In genomic region chr19:43755256-43755801, GRCh38 we compare ENCODE assay signal across 8 cellular contexts. TPM values are rescaled to one million over a fixed set of nuclear protein-coding genes. Genes with fewer than 3 reads are reported as not detected.
DNase-seq lines count a peak whose midpoint lies in the region; ATAC-seq and TF ChIP-seq lines count a peak whose summit lies in the region.

No MANE protein-coding gene starts in this region.

- peaks cover 18 to 41% (median 34%) of the 10 kb centered on the region in 4 donors for H3K4me1 ChIP-seq in esophagus muscularis mucosa

- peak; percentile 48 for ATAC-seq in stimulated activated memory B cell treated with anti-CD40 and anti-IgM and Interleukin-4, amounts not matched to agents 10 μg/mL and 1 μg/mL and 100 μg/mL, for 72 hours

- TF ChIP-seq RAD21 in Ishikawa (IDR thresholded peaks at IDR 0.05; ENCODE audit: low read depth): no peak

- no peaks in the 10 kb centered on the region for H3K27me3 Mint-ChIP-seq in stimulated activated memory B cell treated with anti-CD40 and anti-IgM and Interleukin-4, amounts not matched to agents 10 μg/mL and 1 μg/mL and 100 μg/mL, for 72 hours

- peak overlapping the region; percentile 91 for H3K4me3 ChIP-seq in GM12864 (ENCODE audit: low read depth, low read length)
- peak overlapping the region; percentile 73 to 86 (median 76) for H3K4me3 ChIP-seq in esophagus muscularis mucosa

- peak overlapping the region; percentile 98 to 99 (median 99) for H3K27ac ChIP-seq in esophagus muscularis mucosa (replicated peaks in 1 of 4)

- TF ChIP-seq EP300 in Ishikawa (IDR thresholded peaks at IDR 0.05; ENCODE audit: borderline replicate concordance) (peak; percentile 43; the same call in 1 of the 2 replicates), esophagus muscularis mucosa (IDR thresholded peaks at IDR 0.05) (no peak)

- peaks cover 68% of the 10 kb centered on the region for H3K4me1 Mint-ChIP-seq in stimulated activated memory B cell treated with anti-CD40 and anti-IgM and Interleukin-4, amounts not matched to agents 10 μg/mL and 1 μg/mL and 100 μg/mL, for 72 hours

- no peaks in the 10 kb centered on the region for H3K9me3 Mint-ChIP-seq in stimulated activated memory B cell treated with anti-CD40 and anti-IgM and Interleukin-4, amounts not matched to agents 10 μg/mL and 1 μg/mL and 100 μg/mL, for 72 hours

- intact Hi-C loops in esophagus muscularis mucosa (cut with DNase I): no loop called here

- H3K36me3 ChIP-seq in esophagus muscularis mucosa: peaks cover 0 to 16% (median 10%) of the 10 kb centered on the region in 4 donors

- WGBS in esophagus muscularis mucosa: under 1% methylated on average over 25 of the region's 28 CpGs

- H3K27me3 ChIP-seq in esophagus muscularis mucosa: no peaks in the 10 kb centered on the region

- H3K36me3 Mint-ChIP-seq in stimulated activated memory B cell treated with anti-CD40 and anti-IgM and Interleukin-4, amounts not matched to agents 10 μg/mL and 1 μg/mL and 100 μg/mL, for 72 hours: peaks cover 14% of the 10 kb centered on the region

- no peaks in the 10 kb centered on the region for H3K9me3 ChIP-seq in esophagus muscularis mucosa

- TF ChIP-seq CTCF in GM12864 (IDR thresholded peaks at IDR 0.05; ENCODE audit: low read depth, low read length, missing control alignments) (no peak), esophagus muscularis mucosa (IDR thresholded peaks at IDR 0.05) (no peak)

- peak overlapping the region; percentile 91 for H3K4me3 Mint-ChIP-seq in stimulated activated memory B cell treated with anti-CD40 and anti-IgM and Interleukin-4, amounts not matched to agents 10 μg/mL and 1 μg/mL and 100 μg/mL, for 72 hours

- TF ChIP-seq POLR2A in esophagus muscularis mucosa (IDR thresholded peaks at IDR 0.05; ENCODE audit: low read depth): no peak

- DNase-seq in GM12864 (ENCODE audit: low read depth) (no peak), esophagus muscularis mucosa (ENCODE audit: extremely low spot score) (no peak), myocyte (ENCODE audit: low read depth) (peak; percentile 64), mesenteric fat pad (ENCODE audit: low spot score) (no peak)
- peak; percentile 86 to 88 for DNase-seq in activated T-cell treated with anti-CD3 and anti-CD28 coated beads, Interleukin-2, amount 50 U/mL, for 48 hours

- H3K27ac Mint-ChIP-seq in stimulated activated memory B cell treated with anti-CD40 and anti-IgM and Interleukin-4, amounts not matched to agents 10 μg/mL and 1 μg/mL and 100 μg/mL, for 72 hours: peak overlapping the region; percentile 96

TF ChIP-seq in Ishikawa, 13 proteins besides CTCF, POLR2A, EP300 and RAD21:
- peak; percentile 89 for TF ChIP-seq NFIC (IDR thresholded peaks at IDR 0.05)
- TF ChIP-seq TCF12 (IDR thresholded peaks at IDR 0.05; ENCODE audit: low read depth): no peak
- TF ChIP-seq MAX (IDR thresholded peaks at IDR 0.05): peak; percentile 62
- no peak for TF ChIP-seq REST (IDR thresholded peaks at IDR 0.05; ENCODE audit: low read depth)
- TF ChIP-seq CEBPB (IDR thresholded peaks at IDR 0.05): no peak
- TF ChIP-seq TEAD4 (IDR thresholded peaks at IDR 0.05): no peak
- TF ChIP-seq TAF1 (IDR thresholded peaks at IDR 0.05; ENCODE audit: low read depth): no peak; the same call in 1 of the 2 replicates
- no peak for TF ChIP-seq FOXM1 (IDR thresholded peaks at IDR 0.05; ENCODE audit: borderline replicate concordance, low read depth)
- no peak for TF ChIP-seq EGR1 (IDR thresholded peaks at IDR 0.05)
- TF ChIP-seq YY1 (IDR thresholded peaks at IDR 0.05; ENCODE audit: low read depth): no peak
- TF ChIP-seq CREB1 (IDR thresholded peaks at IDR 0.05; ENCODE audit: low read depth): no peak
- TF ChIP-seq ZBTB7A (IDR thresholded peaks at IDR 0.05; ENCODE audit: low read depth): 0 out of 2 replicates have a peak, but pooled peaks have one; percentile 51

TF ChIP-seq in PFSK-1, 5 proteins besides CTCF, POLR2A, EP300 and RAD21:
- peak; percentile 53; the same call in 1 of the 2 replicates for TF ChIP-seq POLR2AphosphoS5 (IDR thresholded peaks at IDR 0.05; ENCODE audit: low read depth, low read length)
- TF ChIP-seq SIN3A (IDR thresholded peaks at IDR 0.05; ENCODE audit: borderline replicate concordance, insufficient read depth, low read length): no peak
- peak in 1 of 2 experiments; percentile 37; a peak in 1 of 4 replicates for TF ChIP-seq REST (IDR thresholded peaks at IDR 0.05; ENCODE audit: insufficient read depth in 1 of 2, low read depth in 2 of 2, low read length in 2 of 2)
- no peak for TF ChIP-seq FOXP2 (optimal IDR thresholded peaks at IDR 0.05; ENCODE audit: borderline replicate concordance, extremely low read depth, extremely low read length, insufficient read depth)
- TF ChIP-seq TAF1 (IDR thresholded peaks at IDR 0.05; ENCODE audit: borderline replicate concordance, insufficient read depth, low read length): no peak

RNA-seq across cellular contexts. Expression of gene SMG9, which starts 0.6 kb away (rescaled TPM):
- 59.3 TPM for polyA plus RNA-seq in PFSK-1 (2012; ENCODE audit: insufficient read length, low read depth)
- total RNA-seq in esophagus muscularis mucosa: 10 to 100 TPM in 3 of 4 donors, 1 to 10 TPM in 1; 7.5 to 25.6 (median 22.3) TPM
- total RNA-seq in myocyte: 16.0 and 19.3 TPM in 2 replicates
- 53.4 TPM for polyA plus RNA-seq in myocyte (2012)
- total RNA-seq in mesenteric fat pad: 21.1 TPM

RNA-seq across cellular contexts. Expression of gene KCNN4, which starts 25.4 kb away (rescaled TPM):
- 0.33 TPM for polyA plus RNA-seq in PFSK-1 (2012; ENCODE audit: insufficient read length, low read depth)
- total RNA-seq in esophagus muscularis mucosa (1 to 10 TPM; 1.7 to 6.7 (median 1.9) TPM), myocyte (0.27 and 1.6 TPM in 2 replicates), mesenteric fat pad (3.1 TPM)
- 3.8 TPM for polyA plus RNA-seq in myocyte (2012)

RNA-seq across cellular contexts. Expression of gene IRGC, which starts 39.5 kb away (rescaled TPM):
- not detected for polyA plus RNA-seq in PFSK-1 (2012; ENCODE audit: insufficient read length, low read depth)
- total RNA-seq in esophagus muscularis mucosa: not detected
- not detected in 2 replicates for total RNA-seq in myocyte
- not detected for polyA plus RNA-seq in myocyte (2012)
- not detected for total RNA-seq in mesenteric fat pad

RNA-seq across cellular contexts. Expression of gene LYPD5, which starts 46.9 kb away (rescaled TPM):
- polyA plus RNA-seq in PFSK-1 (2012; ENCODE audit: insufficient read length, low read depth): 0.55 TPM
- total RNA-seq in esophagus muscularis mucosa (10 to 100 TPM in 1 of 4 donors, 1 to 10 TPM in 3; 2.8 to 12.0 (median 8.2) TPM), myocyte (0.11 TPM in 1 of 2 replicates, not detected in the other), mesenteric fat pad (2.0 TPM)
- polyA plus RNA-seq in myocyte (2012): 0.08 TPM

Comparison
In these comparisons a context has a peak if more than half of its experiments do, and no peak if none do; other contexts are left out.
1. DNase-seq: peak in activated T-cell treated with anti-CD3 and anti-CD28 coated beads, Interleukin-2, amount 50 U/mL, for 48 hours (2 of 2) and myocyte (single experiment); none in GM12864 (single experiment), esophagus muscularis mucosa (single experiment) and mesenteric fat pad (single experiment).